In the genomic region with DNA sequence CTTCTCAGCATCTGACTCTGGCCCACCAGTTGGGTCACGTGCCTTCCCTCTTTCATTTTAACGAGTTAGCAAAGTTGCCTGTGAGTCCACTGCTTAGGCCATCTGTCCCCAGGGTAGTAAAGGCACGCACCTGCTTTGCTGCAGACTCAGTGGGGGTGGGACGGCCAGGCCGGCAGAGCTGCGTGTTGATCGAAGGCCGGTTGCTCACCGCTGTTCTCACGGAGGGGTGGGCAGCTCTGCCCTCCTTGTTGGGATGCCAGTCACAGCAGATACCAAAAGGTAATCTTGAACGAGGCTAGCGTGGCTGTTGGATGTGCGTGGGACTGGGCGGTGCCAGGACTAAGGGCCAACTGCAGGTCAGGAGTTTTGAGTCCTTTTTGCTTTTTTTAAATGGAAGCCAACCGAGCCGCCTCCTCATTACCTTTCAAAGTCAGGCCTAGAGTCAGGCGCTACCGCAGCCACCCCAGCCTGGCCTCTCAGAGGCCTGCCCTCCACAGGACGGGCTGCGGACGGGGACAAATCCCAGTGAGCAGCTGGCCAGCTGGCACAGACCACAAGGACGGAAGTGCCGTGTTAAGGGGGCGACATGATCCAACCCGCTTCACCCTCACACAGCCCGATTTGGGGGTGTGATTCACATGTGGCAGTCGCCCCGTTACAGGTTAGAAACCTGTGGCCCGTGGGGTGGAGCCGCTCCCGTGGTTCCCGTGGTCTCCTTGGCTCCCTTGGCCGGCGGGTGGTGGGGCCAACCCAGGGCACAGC, we compare ENCODE assay signal across 1 cellular context.
TF ChIP-seq lines count a peak whose summit lies in the region.

No MANE protein-coding gene starts in this region.

TF ChIP-seq in H1, 55 proteins besides CTCF, POLR2A, EP300 and RAD21:
- TF ChIP-seq NRF1 (IDR thresholded peaks at IDR 0.05; ENCODE audit: low read depth, low read length): no peak
- no peak for TF ChIP-seq SP2 (IDR thresholded peaks at IDR 0.05; ENCODE audit: low read length)
- TF ChIP-seq CEBPB (IDR thresholded peaks at IDR 0.05; ENCODE audit: low read depth, low read length): no peak
- TF ChIP-seq YY1 (IDR thresholded peaks at IDR 0.05; ENCODE audit: low read depth, low read length): no peak
- no peak for TF ChIP-seq SAP30 (IDR thresholded peaks at IDR 0.05; ENCODE audit: insufficient read depth, insufficient replicate concordance, low read length)
- TF ChIP-seq, protein P1, sequence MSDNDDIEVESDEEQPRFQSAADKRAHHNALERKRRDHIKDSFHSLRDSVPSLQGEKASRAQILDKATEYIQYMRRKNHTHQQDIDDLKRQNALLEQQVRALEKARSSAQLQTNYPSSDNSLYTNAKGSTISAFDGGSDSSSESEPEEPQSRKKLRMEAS (IDR thresholded peaks at IDR 0.05): no peak
- no peak for TF ChIP-seq FOSL1 (IDR thresholded peaks at IDR 0.05; ENCODE audit: insufficient read depth, low read depth, low read length)
- TF ChIP-seq ASH2L (IDR thresholded peaks at IDR 0.05; ENCODE audit: low read length): no peak
- no peak for TF ChIP-seq BRCA1 (IDR thresholded peaks at IDR 0.05; ENCODE audit: low read depth, low read length)
- no peak for TF ChIP-seq HDAC6 (IDR thresholded peaks at IDR 0.05; ENCODE audit: low read depth, low read length)
- no peak for TF ChIP-seq BCL11A (IDR thresholded peaks at IDR 0.05; ENCODE audit: low read depth in 2 of 2, low read length in 2 of 2)
- TF ChIP-seq SUZ12 (IDR thresholded peaks at IDR 0.05; ENCODE audit: low read length): no peak
- TF ChIP-seq CHD2 (IDR thresholded peaks at IDR 0.05; ENCODE audit: low read length): no peak
- TF ChIP-seq SRF (IDR thresholded peaks at IDR 0.05; ENCODE audit: low read depth, low read length): no peak
- TF ChIP-seq, protein P2, sequence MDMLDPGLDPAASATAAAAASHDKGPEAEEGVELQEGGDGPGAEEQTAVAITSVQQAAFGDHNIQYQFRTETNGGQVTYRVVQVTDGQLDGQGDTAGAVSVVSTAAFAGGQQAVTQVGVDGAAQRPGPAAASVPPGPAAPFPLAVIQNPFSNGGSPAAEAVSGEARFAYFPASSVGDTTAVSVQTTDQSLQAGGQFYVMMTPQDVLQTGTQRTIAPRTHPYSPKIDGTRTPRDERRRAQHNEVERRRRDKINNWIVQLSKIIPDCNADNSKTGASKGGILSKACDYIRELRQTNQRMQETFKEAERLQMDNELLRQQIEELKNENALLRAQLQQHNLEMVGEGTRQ (IDR thresholded peaks at IDR 0.05; ENCODE audit: low read length): no peak
- no peak for TF ChIP-seq JUND (IDR thresholded peaks at IDR 0.05; ENCODE audit: low read length)
- TF ChIP-seq MAFK (IDR thresholded peaks at IDR 0.05; ENCODE audit: low read depth, low read length): no peak
- no peak for TF ChIP-seq RBBP5 (IDR thresholded peaks at IDR 0.05; ENCODE audit: borderline replicate concordance, low read depth, low read length)
- TF ChIP-seq HDAC2 (IDR thresholded peaks at IDR 0.05; ENCODE audit: borderline replicate concordance in 1 of 2, low read depth in 2 of 2, low read length in 2 of 2): no peak
